In the genomic region with DNA sequence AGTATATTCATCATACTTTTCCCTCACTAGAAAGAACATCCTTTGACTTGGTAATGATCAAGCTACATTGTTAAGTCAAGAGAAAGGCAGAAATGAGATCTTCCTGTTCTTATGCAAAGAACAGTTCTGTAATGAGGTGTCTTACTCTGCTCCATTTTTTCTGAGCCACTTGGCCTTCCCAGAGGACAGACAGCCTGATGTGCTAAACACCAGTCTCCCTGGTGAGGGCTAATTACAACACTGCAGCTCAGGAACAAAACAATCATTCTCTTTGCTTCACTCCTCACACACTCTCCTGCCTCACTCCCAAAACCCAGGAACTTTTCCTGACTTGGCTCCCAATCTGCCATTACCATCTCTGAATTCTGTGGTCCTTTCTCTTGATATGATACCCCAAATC, we compare ENCODE assay signal across 2 cellular contexts.
TF ChIP-seq lines count a peak whose summit lies in the region.

No MANE protein-coding gene starts in this region.

TF ChIP-seq in A549, 52 proteins besides CTCF, POLR2A, EP300 and RAD21:
- TF ChIP-seq, protein P1, sequence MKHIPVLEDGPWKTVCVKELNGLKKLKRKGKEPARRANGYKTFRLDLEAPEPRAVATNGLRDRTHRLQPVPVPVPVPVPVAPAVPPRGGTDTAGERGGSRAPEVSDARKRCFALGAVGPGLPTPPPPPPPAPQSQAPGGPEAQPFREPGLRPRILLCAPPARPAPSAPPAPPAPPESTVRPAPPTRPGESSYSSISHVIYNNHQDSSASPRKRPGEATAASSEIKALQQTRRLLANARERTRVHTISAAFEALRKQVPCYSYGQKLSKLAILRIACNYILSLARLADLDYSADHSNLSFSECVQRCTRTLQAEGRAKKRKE (CRISPR knock-in tag; IDR thresholded peaks at IDR 0.05; ENCODE audit: low read depth), result no peak
- TF ChIP-seq, protein P2, sequence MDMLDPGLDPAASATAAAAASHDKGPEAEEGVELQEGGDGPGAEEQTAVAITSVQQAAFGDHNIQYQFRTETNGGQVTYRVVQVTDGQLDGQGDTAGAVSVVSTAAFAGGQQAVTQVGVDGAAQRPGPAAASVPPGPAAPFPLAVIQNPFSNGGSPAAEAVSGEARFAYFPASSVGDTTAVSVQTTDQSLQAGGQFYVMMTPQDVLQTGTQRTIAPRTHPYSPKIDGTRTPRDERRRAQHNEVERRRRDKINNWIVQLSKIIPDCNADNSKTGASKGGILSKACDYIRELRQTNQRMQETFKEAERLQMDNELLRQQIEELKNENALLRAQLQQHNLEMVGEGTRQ (IDR thresholded peaks at IDR 0.05), result no peak
- TF ChIP-seq CBX8 (IDR thresholded peaks at IDR 0.05), result no peak
- no peak for TF ChIP-seq TP53 (CRISPR knock-in tag; IDR thresholded peaks at IDR 0.05)
- no peak for TF ChIP-seq PHF8 (IDR thresholded peaks at IDR 0.05; ENCODE audit: borderline replicate concordance, low read depth)
- TF ChIP-seq, protein P3, sequence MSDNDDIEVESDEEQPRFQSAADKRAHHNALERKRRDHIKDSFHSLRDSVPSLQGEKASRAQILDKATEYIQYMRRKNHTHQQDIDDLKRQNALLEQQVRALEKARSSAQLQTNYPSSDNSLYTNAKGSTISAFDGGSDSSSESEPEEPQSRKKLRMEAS (IDR thresholded peaks at IDR 0.05), result no peak
- no peak for TF ChIP-seq RFX5 (IDR thresholded peaks at IDR 0.05)
- no peak for TF ChIP-seq NR3C1 (IDR thresholded peaks at IDR 0.05)
- TF ChIP-seq HDAC2 (IDR thresholded peaks at IDR 0.05), result no peak

TF ChIP-seq in H1, 55 proteins besides CTCF, POLR2A, EP300 and RAD21:
- TF ChIP-seq ASH2L (IDR thresholded peaks at IDR 0.05; ENCODE audit: low read length) (no peak), CREB1 (IDR thresholded peaks at IDR 0.05) (no peak), CTBP2 (IDR thresholded peaks at IDR 0.05; ENCODE audit: borderline replicate concordance, insufficient read depth, insufficient read length, low read length) (no peak), BRCA1 (IDR thresholded peaks at IDR 0.05; ENCODE audit: low read depth, low read length) (no peak), TBP (IDR thresholded peaks at IDR 0.05; ENCODE audit: low read depth, low read length) (no peak), POU5F1 (IDR thresholded peaks at IDR 0.05; ENCODE audit: low read depth, low read length) (no peak), HDAC2 (IDR thresholded peaks at IDR 0.05; ENCODE audit: borderline replicate concordance in 1 of 2, low read depth in 2 of 2, low read length in 2 of 2) (no peak), POLR2AphosphoS5 (IDR thresholded peaks at IDR 0.05; ENCODE audit: low read depth, low read length) (no peak), MAFK (IDR thresholded peaks at IDR 0.05; ENCODE audit: low read depth, low read length) (no peak), CHD1 (IDR thresholded peaks at IDR 0.05; ENCODE audit: low read depth, low read length) (no peak), CBX5 (IDR thresholded peaks at IDR 0.05; ENCODE audit: low read depth, low read length) (no peak), RFX5 (IDR thresholded peaks at IDR 0.05; ENCODE audit: borderline replicate concordance, low read depth, low read length) (no peak), EZH2 (IDR thresholded peaks at IDR 0.05; ENCODE audit: low read depth, low read length, severe bottlenecking) (no peak), SIX5 (IDR thresholded peaks at IDR 0.05; ENCODE audit: low read depth, low read length) (no peak), CBX8 (IDR thresholded peaks at IDR 0.05; ENCODE audit: borderline replicate concordance, low read depth, low read length) (no peak), HDAC6 (IDR thresholded peaks at IDR 0.05; ENCODE audit: low read depth, low read length) (no peak)
- TF ChIP-seq, protein P4, sequence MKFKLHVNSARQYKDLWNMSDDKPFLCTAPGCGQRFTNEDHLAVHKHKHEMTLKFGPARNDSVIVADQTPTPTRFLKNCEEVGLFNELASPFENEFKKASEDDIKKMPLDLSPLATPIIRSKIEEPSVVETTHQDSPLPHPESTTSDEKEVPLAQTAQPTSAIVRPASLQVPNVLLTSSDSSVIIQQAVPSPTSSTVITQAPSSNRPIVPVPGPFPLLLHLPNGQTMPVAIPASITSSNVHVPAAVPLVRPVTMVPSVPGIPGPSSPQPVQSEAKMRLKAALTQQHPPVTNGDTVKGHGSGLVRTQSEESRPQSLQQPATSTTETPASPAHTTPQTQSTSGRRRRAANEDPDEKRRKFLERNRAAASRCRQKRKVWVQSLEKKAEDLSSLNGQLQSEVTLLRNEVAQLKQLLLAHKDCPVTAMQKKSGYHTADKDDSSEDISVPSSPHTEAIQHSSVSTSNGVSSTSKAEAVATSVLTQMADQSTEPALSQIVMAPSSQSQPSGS (IDR thresholded peaks at IDR 0.05; ENCODE audit: low read length), result no peak
- TF ChIP-seq, protein P2 (IDR thresholded peaks at IDR 0.05; ENCODE audit: low read length), result no peak
- TF ChIP-seq, protein P3 (IDR thresholded peaks at IDR 0.05), result no peak
- TF ChIP-seq, protein P5, sequence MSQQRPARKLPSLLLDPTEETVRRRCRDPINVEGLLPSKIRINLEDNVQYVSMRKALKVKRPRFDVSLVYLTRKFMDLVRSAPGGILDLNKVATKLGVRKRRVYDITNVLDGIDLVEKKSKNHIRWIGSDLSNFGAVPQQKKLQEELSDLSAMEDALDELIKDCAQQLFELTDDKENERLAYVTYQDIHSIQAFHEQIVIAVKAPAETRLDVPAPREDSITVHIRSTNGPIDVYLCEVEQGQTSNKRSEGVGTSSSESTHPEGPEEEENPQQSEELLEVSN (IDR thresholded peaks at IDR 0.05), result no peak
TF ChIP-seq in H1: peak in this region for 0.
